Comparison of ENCODE assay signal across 11 cellular contexts in genomic region chr13:96771501-96772367, GRCh38.
A peak's percentile ranks its signal among the peaks of the same experiment; 100 is the strongest.
DNase-seq lines count a peak whose midpoint lies in the region; ATAC-seq and TF ChIP-seq lines count a peak whose summit lies in the region.
"Had no signal": no experiment of that assay in that cellular context is flagged by ENCODE, and none has a peak within 500 bp of the region (broad histone marks: within the 10 kb centered on the region; RNA-seq: fewer than 3 reads in every experiment).

No MANE protein-coding gene starts in this region.

- H3K4ac ChIP-seq in mesendoderm (ENCODE audit: low read depth, low read length): no peak overlapping the region

- DNase-seq in NCI-H2081 (lab: John Stamatoyannopoulos, UW) (peak; percentile 28 to 41), NCI-H2081 treated with DMSO at 0.1 percent for 48 hours (lab: John Stamatoyannopoulos, UW) (no peak), GM23248 (peak; percentile 9), mesendoderm (peak; percentile 44), Calu3 (no peak), NCI-H748 treated with DMSO at 0.1 percent for 48 hours (lab: John Stamatoyannopoulos, UW) (no peak), NCI-H1105 (lab: John Stamatoyannopoulos, UW) (no peak)
- DNase-seq: activated naive CD4-positive, alpha-beta T cell treated with anti-CD3 and anti-CD28 coated beads, Interleukin-2, amount 50 U/mL, for 16 hours; NCI-H510A had no signal

- H3K27ac ChIP-seq in GM23248: no peak overlapping the region
- H3K27ac ChIP-seq in mesendoderm (ENCODE audit: low read depth, low read length): no peak overlapping the region

- no peaks in the 10 kb centered on the region; the same call in 1 of the 2 replicates for H3K9me2 ChIP-seq in GM23248 (ENCODE audit: insufficient read depth)

- no peak overlapping the region for H3K23ac ChIP-seq in mesendoderm (ENCODE audit: low read length)

- no peak overlapping the region for H4K5ac ChIP-seq in mesendoderm (ENCODE audit: low read length)

- H3K36me3 ChIP-seq in GM23248 (ENCODE audit: low read depth): no peaks in the 10 kb centered on the region
- H3K36me3 ChIP-seq in mesendoderm (ENCODE audit: control insufficient read depth, insufficient read depth, low read length): no peaks in the 10 kb centered on the region

- no peaks in the 10 kb centered on the region for H3F3A ChIP-seq in GM23248 (ENCODE audit: insufficient read depth)

- in situ Hi-C loops in GM23248 (cut with MboI): no loop called here

- no peak overlapping the region for H3K56ac ChIP-seq in mesendoderm (ENCODE audit: low read length)

- H2AFZ ChIP-seq in GM23248: no peak overlapping the region

- H3K4me1 ChIP-seq in GM23248 (ENCODE audit: insufficient read depth) (no peaks in the 10 kb centered on the region), mesendoderm (ENCODE audit: control insufficient read depth, low read depth, low read length) (peaks cover 1% of the 10 kb centered on the region)

- H4K20me1 ChIP-seq in GM23248 (ENCODE audit: insufficient read depth): no peaks in the 10 kb centered on the region

- no peaks in the 10 kb centered on the region for H3K27me3 Mint-ChIP-seq in Calu3 (ENCODE audit: unreplicated experiment)

- WGBS in GM23248 (ENCODE audit: low coverage in 1 of 2, low lambda C conversion rate in 2 of 2, missing lambda C conversion rate in 2 of 2), 2 experiments: 73 to 76% methylated on average over 6 of the region's 6 CpGs
- no CpG with 5 or more reads among the region's 6 CpGs for WGBS in mesendoderm (ENCODE audit: extremely low coverage, insufficient coverage, low lambda C conversion rate)

- H3K79me2 ChIP-seq in GM23248 (ENCODE audit: insufficient read depth): no peaks in the 10 kb centered on the region
- no peaks in the 10 kb centered on the region for H3K79me2 ChIP-seq in mesendoderm (ENCODE audit: control insufficient read depth, insufficient read depth, low read length)

- H3K36me3 Mint-ChIP-seq in Calu3 (ENCODE audit: insufficient read depth, unreplicated experiment): no peaks in the 10 kb centered on the region

- no peaks in the 10 kb centered on the region for H3K79me1 ChIP-seq in mesendoderm (ENCODE audit: low read length)

- ATAC-seq in HG03565 (IDR thresholded peaks at IDR 0.05; ENCODE audit: unreplicated experiment): peak; percentile 94
- ATAC-seq: right cardiac atrium had no signal

- H3K27ac Mint-ChIP-seq in Calu3 (ENCODE audit: unreplicated experiment): no peak overlapping the region

- H3K4me3 ChIP-seq in GM23248 (no peak overlapping the region), mesendoderm (ENCODE audit: low read length) (no peak overlapping the region)

- H3K9me3 ChIP-seq in GM23248 (ENCODE audit: low read depth): no peaks in the 10 kb centered on the region

- H3K18ac ChIP-seq in mesendoderm (ENCODE audit: low read length): no peak overlapping the region

- H2BK120ac ChIP-seq in mesendoderm (ENCODE audit: low read depth, low read length): no peak overlapping the region

- H4K8ac ChIP-seq in mesendoderm (ENCODE audit: low read depth, low read length): no peak overlapping the region

- no peak overlapping the region for H2AK5ac ChIP-seq in mesendoderm (ENCODE audit: low read length)

- H3K4me2 ChIP-seq in GM23248 (ENCODE audit: unreplicated experiment) (no peak overlapping the region), mesendoderm (ENCODE audit: low read length) (no peak overlapping the region)

- no TSS peak for BruUV-seq in Calu3 (replicated peaks; lab: Mats Ljungman, UMichigan)

- CTCF ChIA-PET in Calu3 (lab: Charles Lee): no interaction called here

- H3K9me3 Mint-ChIP-seq in Calu3 (ENCODE audit: low read depth, unreplicated experiment): peaks cover 4% of the 10 kb centered on the region

- no peak overlapping the region for H3K4me3 Mint-ChIP-seq in Calu3 (ENCODE audit: low read depth, unreplicated experiment)

- H2BK5ac ChIP-seq in mesendoderm (ENCODE audit: low read length): no peak overlapping the region

- H3K27me3 ChIP-seq in GM23248 (replicated peaks; ENCODE audit: insufficient read depth) (no peaks in the 10 kb centered on the region), mesendoderm (ENCODE audit: insufficient read depth, low read length, poor library complexity) (no peaks in the 10 kb centered on the region)

- no peak overlapping the region for H2BK15ac ChIP-seq in mesendoderm (replicated peaks; ENCODE audit: low read depth)

- peaks cover 7% of the 10 kb centered on the region for H3K4me1 Mint-ChIP-seq in Calu3 (ENCODE audit: low read depth, unreplicated experiment)

- intact Hi-C loops in Calu3 (cut with micrococcal nuclease; ENCODE audit: unreplicated experiment): no loop called here

- TF ChIP-seq CTCF in Calu3 (IDR thresholded peaks at IDR 0.05; ENCODE audit: unreplicated experiment): no peak

- H3K9ac ChIP-seq in GM23248 (no peak overlapping the region), mesendoderm (ENCODE audit: low read length) (no peak overlapping the region)

Comparison
In these comparisons a context has a peak if more than half of its experiments do, and no peak if none do; other contexts are left out.
1. DNase-seq: peak in NCI-H2081 (2 of 2), GM23248 (single experiment) and mesendoderm (single experiment); none in NCI-H2081 treated with DMSO at 0.1 percent for 48 hours (single experiment), Calu3 (single experiment), NCI-H748 treated with DMSO at 0.1 percent for 48 hours (single experiment) and NCI-H1105 (single experiment).